Comparison of ENCODE assay signal across 8 cellular contexts in the genomic region with DNA sequence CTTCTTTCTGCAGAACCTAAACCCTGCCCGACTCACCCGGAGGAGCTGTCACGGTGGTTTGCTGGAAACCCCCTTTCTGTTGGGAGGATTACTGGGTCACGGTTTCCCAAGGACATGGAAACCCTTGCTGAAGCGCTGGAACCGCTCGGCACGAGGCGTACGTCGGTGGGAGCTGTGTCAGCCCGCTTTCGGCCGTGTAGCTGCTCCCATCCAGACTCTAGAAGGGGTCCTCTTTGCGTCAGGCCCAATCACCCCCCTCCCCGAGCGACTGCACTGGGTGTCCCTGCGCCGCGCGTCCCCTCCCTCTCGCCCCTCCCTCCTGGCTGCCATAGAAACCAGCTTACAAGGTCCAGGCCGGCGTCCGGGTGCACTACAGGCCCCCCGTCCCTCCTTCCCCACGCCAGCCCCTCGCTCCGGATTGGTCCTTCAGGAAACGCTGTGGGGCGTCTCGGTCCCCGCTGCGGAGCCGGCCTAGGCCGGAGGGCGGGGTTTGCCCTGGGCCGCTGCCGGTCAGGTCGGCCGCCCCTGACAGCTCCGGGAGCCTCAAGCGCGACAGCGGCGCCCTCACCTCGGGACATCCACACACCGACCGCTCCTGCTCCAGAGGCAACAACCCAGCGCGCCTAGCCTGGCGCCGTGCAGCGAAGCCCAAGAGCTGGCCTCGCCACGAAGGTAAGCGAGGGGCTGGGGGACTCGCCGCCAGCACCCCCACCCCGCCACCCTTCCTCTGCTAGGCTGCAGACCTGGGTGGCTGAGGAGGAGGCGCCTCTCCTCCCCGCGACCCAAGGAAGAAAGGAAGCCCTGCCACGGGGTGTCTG. TPM values are rescaled to one million over a fixed set of nuclear protein-coding genes. Genes with fewer than 3 reads are reported as not detected.
DNase-seq lines count a peak whose midpoint lies in the region; ATAC-seq and TF ChIP-seq lines count a peak whose summit lies in the region.

NIM1K (plus strand) TSS at position 486 of the 818 bp plus-strand sequence. CDS start 53,551 bp downstream, outside the sequence.

- CTCF ChIA-PET in activated CD8-positive, alpha-beta memory T cell treated with anti-CD3 and anti-CD28 coated beads, Interleukin-2, amount 10 ng/mL, durations not matched to agents 7 days and 5 days (lab: Charles Lee), result interaction anchor here (1.5 kb wide), 1 partner anchor 172 kb away, joined by 4 read pairs; no protein-coding TSS in a partner anchor

- H3K27ac Mint-ChIP-seq in HFFc6, result peak within 1 kb of the TSS; percentile 98
- H3K27ac Mint-ChIP-seq in activated CD8-positive, alpha-beta memory T cell treated with anti-CD3 and anti-CD28 coated beads, Interleukin-2, amount 10 ng/mL, durations not matched to agents 7 days and 5 days, result no peak within 1 kb of the TSS

- DNase-seq in HFFc6, result no peak
- peak; percentile 43 for DNase-seq in NCI-H1694 treated with DMSO at 0.1 percent for 48 hours (lab: John Stamatoyannopoulos, UW)
- peak; percentile 56 for DNase-seq in activated CD8-positive, alpha-beta memory T cell treated with anti-CD3 and anti-CD28 coated beads, Interleukin-2, amount 10 ng/mL, durations not matched to agents 7 days and 5 days
- DNase-seq in epithelial cell of esophagus (ENCODE audit: low read depth), result no peak
- DNase-seq in middle frontal gyrus (ENCODE audit: extremely low spot score, low spot score), result peak; percentile 63
- peak; percentile 23 to 34 for DNase-seq in stimulated activated CD8-positive, alpha-beta memory T cell treated with anti-CD3 and anti-CD28 coated beads, Interleukin-7, amount 100 ng/mL, for 48 hours (ENCODE audit: extremely low read depth in 1 of 2, low read depth in 1 of 2)
- no peak for DNase-seq in NCI-H2107 treated with DMSO at 0.1 percent for 48 hours (lab: John Stamatoyannopoulos, UW; ENCODE audit: unreplicated experiment)

- 0 out of 2 replicates have a peak, but pooled peaks cover 5% of the 10 kb centered on the region for H3K36me3 Mint-ChIP-seq in HFFc6 (ENCODE audit: low read depth)
- H3K36me3 Mint-ChIP-seq in activated CD8-positive, alpha-beta memory T cell treated with anti-CD3 and anti-CD28 coated beads, Interleukin-2, amount 10 ng/mL, durations not matched to agents 7 days and 5 days, result peaks cover 6% of the 10 kb centered on the region

- H3K4me3 Mint-ChIP-seq in HFFc6, result peak within 1 kb of the TSS; percentile 85
- peak within 1 kb of the TSS; percentile 73 for H3K4me3 Mint-ChIP-seq in activated CD8-positive, alpha-beta memory T cell treated with anti-CD3 and anti-CD28 coated beads, Interleukin-2, amount 10 ng/mL, durations not matched to agents 7 days and 5 days

- no peaks in the 10 kb centered on the region; the same call in 1 of the 2 replicates for H3K27me3 Mint-ChIP-seq in HFFc6 (ENCODE audit: insufficient read depth)
- peaks cover 26% of the 10 kb centered on the region for H3K27me3 Mint-ChIP-seq in activated CD8-positive, alpha-beta memory T cell treated with anti-CD3 and anti-CD28 coated beads, Interleukin-2, amount 10 ng/mL, durations not matched to agents 7 days and 5 days

- H3K9me3 Mint-ChIP-seq in HFFc6, result no peaks in the 10 kb centered on the region
- no peaks in the 10 kb centered on the region for H3K9me3 Mint-ChIP-seq in activated CD8-positive, alpha-beta memory T cell treated with anti-CD3 and anti-CD28 coated beads, Interleukin-2, amount 10 ng/mL, durations not matched to agents 7 days and 5 days (ENCODE audit: low read depth)

- no peak for TF ChIP-seq CTCF in HFFc6 (IDR thresholded peaks at IDR 0.05)
- TF ChIP-seq CTCF in epithelial cell of esophagus (IDR thresholded peaks at IDR 0.05; ENCODE audit: insufficient read depth, low read depth, low read length, missing control alignments), result no peak

- H3K4me3 ChIP-seq in epithelial cell of esophagus (ENCODE audit: low read length), result peak within 1 kb of the TSS; percentile 45

- peak; percentile 74 for ATAC-seq in GM18498 (IDR thresholded peaks at IDR 0.05; ENCODE audit: unreplicated experiment)
- peak; percentile 80 for ATAC-seq in activated CD8-positive, alpha-beta memory T cell treated with anti-CD3 and anti-CD28 coated beads, Interleukin-2, amount 10 ng/mL, durations not matched to agents 7 days and 5 days

- peaks cover 23% of the 10 kb centered on the region for H3K4me1 Mint-ChIP-seq in HFFc6 (ENCODE audit: low read depth)
- H3K4me1 Mint-ChIP-seq in activated CD8-positive, alpha-beta memory T cell treated with anti-CD3 and anti-CD28 coated beads, Interleukin-2, amount 10 ng/mL, durations not matched to agents 7 days and 5 days, result peaks cover 29% of the 10 kb centered on the region

RNA-seq across cellular contexts. Expression of gene NIM1K, which starts in this region (rescaled TPM):
- total RNA-seq in HFFc6 (2021; fragmentation: NEBNext Ultra II Directional; extraction: Animal tissue kit (Norgen Biotek cat#: 25700)), result under 1 TPM; 0.14 to 0.85 (median 0.38) TPM
- total RNA-seq in activated CD8-positive, alpha-beta memory T cell treated with anti-CD3 and anti-CD28 coated beads, Interleukin-2, amount 10 ng/mL, durations not matched to agents 7 days and 5 days, result under 1 TPM; 0.50 to 0.66 TPM

Comparison
In these comparisons a context has a peak if more than half of its experiments do, and no peak if none do; other contexts are left out.
1. Peak in DNase-seq and ATAC-seq in activated CD8-positive, alpha-beta memory T cell treated with anti-CD3 and anti-CD28 coated beads, Interleukin-2, amount 10 ng/mL, durations not matched to agents 7 days and 5 days; RNA of the gene not detected or under 1 TPM.
2. DNase-seq: peak in NCI-H1694 treated with DMSO at 0.1 percent for 48 hours (single experiment), middle frontal gyrus (single experiment) and stimulated activated CD8-positive, alpha-beta memory T cell treated with anti-CD3 and anti-CD28 coated beads, Interleukin-7, amount 100 ng/mL, for 48 hours (2 of 2); none in HFFc6 (single experiment), epithelial cell of esophagus (single experiment) and NCI-H2107 treated with DMSO at 0.1 percent for 48 hours (single experiment).